In genomic region chr7:70480913-70481579, GRCh38 we compare ENCODE assay signal across 1 cellular context.
TF ChIP-seq lines count a peak whose summit lies in the region.

No MANE protein-coding gene starts in this region.

TF ChIP-seq in HepG2, 621 proteins besides CTCF, POLR2A, EP300 and RAD21 (continued from another document):
- TF ChIP-seq HOMEZ (CRISPR knock-in tag; IDR thresholded peaks at IDR 0.05; ENCODE audit: low read depth) (no peak), PCBP2 (optimal IDR thresholded peaks at IDR 0.05; ENCODE audit: low read depth, low read length, poor library complexity, severe bottlenecking) (no peak), MTA3 (CRISPR knock-in tag; IDR thresholded peaks at IDR 0.05) (no peak), MAFK (conservative IDR thresholded peaks at IDR 0.05 in 1 of 2, IDR thresholded peaks at IDR 0.05 in 1 of 2; ENCODE audit: low read length in 2 of 2) (peak; percentile 56 to 70; a peak in 3 of 4 replicates), NFKB2 (CRISPR knock-in tag; IDR thresholded peaks at IDR 0.05; ENCODE audit: borderline replicate concordance) (no peak)
